In genomic region chr3:122074621-122075265, GRCh38 we compare ENCODE assay signal across 9 cellular contexts. TPM values are rescaled to one million over a fixed set of nuclear protein-coding genes. Genes with fewer than 3 reads are reported as not detected.
DNase-seq lines count a peak whose midpoint lies in the region; ATAC-seq lines count a peak whose summit lies in the region.
"Had no signal": no experiment of that assay in that cellular context is flagged by ENCODE, and none has a peak within 500 bp of the region (broad histone marks: within the 10 kb centered on the region; RNA-seq: fewer than 3 reads in every experiment).

No MANE protein-coding gene starts in this region.

- peak overlapping the region; percentile 7 for H3K4me3 Mint-ChIP-seq in activated T-helper 17 cell treated with anti-CD3 and anti-CD28 coated beads, Interleukin-2, amount 50 U/mL, for 72 hours
- H3K4me3 Mint-ChIP-seq: CD4-positive, alpha-beta T cell had no signal

- no peaks in the 10 kb centered on the region for H3K9me3 Mint-ChIP-seq in activated T-helper 17 cell treated with anti-CD3 and anti-CD28 coated beads, Interleukin-2, amount 50 U/mL, for 72 hours

- no peaks in the 10 kb centered on the region for H3K36me3 Mint-ChIP-seq in activated T-helper 17 cell treated with anti-CD3 and anti-CD28 coated beads, Interleukin-2, amount 50 U/mL, for 72 hours (ENCODE audit: low read depth)

- H3K4me1 Mint-ChIP-seq in activated T-helper 17 cell treated with anti-CD3 and anti-CD28 coated beads, Interleukin-2, amount 50 U/mL, for 72 hours, result peaks cover 10% of the 10 kb centered on the region

- ATAC-seq in GM19351 (IDR thresholded peaks at IDR 0.05; ENCODE audit: unreplicated experiment) (peak; percentile 66), HG03159 (IDR thresholded peaks at IDR 0.05; ENCODE audit: unreplicated experiment) (peak; percentile 50)
- peak; percentile 68 for ATAC-seq in activated T-helper 17 cell treated with anti-CD3 and anti-CD28 coated beads, Interleukin-2, amount 50 U/mL, for 72 hours (replicated peaks)

- DNase-seq in AML-193 (lab: John Stamatoyannopoulos, UW) (peak; percentile 89 to 92), DMS53 treated with DMSO at 0.1 percent for 48 hours (lab: John Stamatoyannopoulos, UW; ENCODE audit: unreplicated experiment) (no peak), OCI-M2 (lab: John Stamatoyannopoulos, UW; ENCODE audit: unreplicated experiment) (no peak), NCI-H146 treated with DMSO at 0.1 percent for 48 hours (lab: John Stamatoyannopoulos, UW; ENCODE audit: unreplicated experiment) (no peak), NCI-H1417 treated with DMSO at 0.1 percent for 48 hours (lab: John Stamatoyannopoulos, UW) (no peak)
- DNase-seq: CD4-positive, alpha-beta T cell had no signal

- peaks cover 15% of the 10 kb centered on the region for H3K27me3 Mint-ChIP-seq in activated T-helper 17 cell treated with anti-CD3 and anti-CD28 coated beads, Interleukin-2, amount 50 U/mL, for 72 hours

- peak overlapping the region; percentile 61 for H3K27ac Mint-ChIP-seq in activated T-helper 17 cell treated with anti-CD3 and anti-CD28 coated beads, Interleukin-2, amount 50 U/mL, for 72 hours
- H3K27ac Mint-ChIP-seq: CD4-positive, alpha-beta T cell had no signal

RNA-seq across cellular contexts. Expression of gene CD86, which starts 19.6 kb away (rescaled TPM):
- total RNA-seq in activated T-helper 17 cell treated with anti-CD3 and anti-CD28 coated beads, Interleukin-2, amount 50 U/mL, for 72 hours, result 1 to 10 TPM; 1.8 to 4.4 TPM

RNA-seq across cellular contexts. Expression of gene ILDR1, which starts 52.7 kb away (rescaled TPM):
- 1 to 10 TPM in 1 of 2 donors, under 1 TPM in 1; 0.21 to 1.4 TPM for total RNA-seq in activated T-helper 17 cell treated with anti-CD3 and anti-CD28 coated beads, Interleukin-2, amount 50 U/mL, for 72 hours
- total RNA-seq: CD4-positive, alpha-beta T cell had no signal

Comparison
In these comparisons a context has a peak if more than half of its experiments do, and no peak if none do; other contexts are left out.
1. DNase-seq: peak in AML-193 (2 of 2); none in DMS53 treated with DMSO at 0.1 percent for 48 hours (single experiment), OCI-M2 (single experiment), NCI-H146 treated with DMSO at 0.1 percent for 48 hours (single experiment) and NCI-H1417 treated with DMSO at 0.1 percent for 48 hours (single experiment).
2. Peak in every context shown above with its lines, with median percentiles within 50 percentile points of each other: ATAC-seq.